ENCODE assay signal across 1 cellular context in the genomic region with DNA sequence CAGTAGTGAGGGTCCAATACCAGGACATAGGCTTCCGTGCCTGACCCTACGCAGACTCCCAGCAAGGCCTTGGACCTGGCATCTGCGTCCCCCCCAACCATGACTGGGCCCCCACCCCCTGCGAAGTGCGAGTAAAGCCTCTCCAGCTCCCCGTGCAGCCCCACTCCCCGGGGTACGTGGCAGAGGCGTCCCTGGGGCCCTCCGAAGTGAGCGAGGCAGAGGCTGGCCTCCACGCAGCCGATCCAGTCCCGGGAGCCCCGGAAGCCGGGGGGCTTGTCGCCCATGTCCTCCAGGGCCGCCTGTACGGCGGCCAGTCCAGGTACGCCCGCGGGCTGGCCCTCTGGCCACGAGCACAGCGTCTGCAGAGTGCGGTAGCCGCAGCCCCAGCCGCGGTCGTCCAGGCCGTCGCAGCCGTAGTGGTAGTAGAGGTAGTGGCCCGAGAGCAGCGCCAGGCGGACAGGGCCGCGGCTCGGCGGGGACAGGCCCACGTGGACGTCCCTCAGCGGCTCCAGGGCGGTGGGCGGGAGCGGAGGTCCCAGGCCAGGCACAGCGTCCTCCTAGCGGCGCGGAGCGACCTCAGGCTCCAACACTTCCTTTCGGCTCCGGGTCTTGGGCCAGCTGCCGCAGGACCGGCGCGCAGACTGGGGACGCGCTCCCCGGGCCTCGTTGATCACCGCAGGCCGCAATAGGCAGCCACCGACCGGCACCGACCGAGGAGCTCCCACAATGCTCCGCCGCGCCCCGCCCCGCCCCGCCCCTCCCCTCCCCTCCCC.
TF ChIP-seq lines count a peak whose summit lies in the region.

A gene (minus strand): TSS at position 728 of the 773 bp plus-strand sequence. CDS start 444 bp downstream, at position 284.

TF ChIP-seq in A549, 52 proteins besides CTCF, POLR2A, EP300 and RAD21 (continued from another document):
- TF ChIP-seq BHLHE40 (IDR thresholded peaks at IDR 0.05; ENCODE audit: low read depth, low read length) (no peak), JUN (IDR thresholded peaks at IDR 0.05) (peak in 1 of 2 experiments; percentile 89; a peak in 2 of 5 replicates), MYC (IDR thresholded peaks at IDR 0.05; ENCODE audit: borderline replicate concordance, low read length) (peak; percentile 85), KDM5A (IDR thresholded peaks at IDR 0.05) (no peak)
- TF ChIP-seq, protein P1, sequence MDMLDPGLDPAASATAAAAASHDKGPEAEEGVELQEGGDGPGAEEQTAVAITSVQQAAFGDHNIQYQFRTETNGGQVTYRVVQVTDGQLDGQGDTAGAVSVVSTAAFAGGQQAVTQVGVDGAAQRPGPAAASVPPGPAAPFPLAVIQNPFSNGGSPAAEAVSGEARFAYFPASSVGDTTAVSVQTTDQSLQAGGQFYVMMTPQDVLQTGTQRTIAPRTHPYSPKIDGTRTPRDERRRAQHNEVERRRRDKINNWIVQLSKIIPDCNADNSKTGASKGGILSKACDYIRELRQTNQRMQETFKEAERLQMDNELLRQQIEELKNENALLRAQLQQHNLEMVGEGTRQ (IDR thresholded peaks at IDR 0.05) = peak; percentile 50; the same call in 1 of the 2 replicates
